In genomic region chr17:41004397-41004796, GRCh38 we compare ENCODE assay signal across 1 cellular context.
TF ChIP-seq lines count a peak whose summit lies in the region.

No MANE protein-coding gene starts in this region.

TF ChIP-seq in HepG2, 621 proteins besides CTCF, POLR2A, EP300 and RAD21:
- TF ChIP-seq SIX4 (CRISPR knock-in tag; IDR thresholded peaks at IDR 0.05), result no peak
- no peak for TF ChIP-seq TEF (CRISPR knock-in tag; IDR thresholded peaks at IDR 0.05)
- peak; percentile 48; the same call in 1 of the 2 replicates for TF ChIP-seq ZNF784 (CRISPR knock-in tag; IDR thresholded peaks at IDR 0.05; ENCODE audit: borderline replicate concordance)
- TF ChIP-seq RAD51 (IDR thresholded peaks at IDR 0.05; ENCODE audit: borderline replicate concordance), result no peak
- peak; percentile 42 for TF ChIP-seq ZNF687 (CRISPR knock-in tag; IDR thresholded peaks at IDR 0.05)
- no peak for TF ChIP-seq HNF4A (CRISPR knock-in tag; IDR thresholded peaks at IDR 0.05)
- no peak for TF ChIP-seq KLF13 (CRISPR knock-in tag; IDR thresholded peaks at IDR 0.05)
TF ChIP-seq in HepG2: peak in this region for 2.
